1 cellular context compared by ENCODE assay signal in the genomic region with DNA sequence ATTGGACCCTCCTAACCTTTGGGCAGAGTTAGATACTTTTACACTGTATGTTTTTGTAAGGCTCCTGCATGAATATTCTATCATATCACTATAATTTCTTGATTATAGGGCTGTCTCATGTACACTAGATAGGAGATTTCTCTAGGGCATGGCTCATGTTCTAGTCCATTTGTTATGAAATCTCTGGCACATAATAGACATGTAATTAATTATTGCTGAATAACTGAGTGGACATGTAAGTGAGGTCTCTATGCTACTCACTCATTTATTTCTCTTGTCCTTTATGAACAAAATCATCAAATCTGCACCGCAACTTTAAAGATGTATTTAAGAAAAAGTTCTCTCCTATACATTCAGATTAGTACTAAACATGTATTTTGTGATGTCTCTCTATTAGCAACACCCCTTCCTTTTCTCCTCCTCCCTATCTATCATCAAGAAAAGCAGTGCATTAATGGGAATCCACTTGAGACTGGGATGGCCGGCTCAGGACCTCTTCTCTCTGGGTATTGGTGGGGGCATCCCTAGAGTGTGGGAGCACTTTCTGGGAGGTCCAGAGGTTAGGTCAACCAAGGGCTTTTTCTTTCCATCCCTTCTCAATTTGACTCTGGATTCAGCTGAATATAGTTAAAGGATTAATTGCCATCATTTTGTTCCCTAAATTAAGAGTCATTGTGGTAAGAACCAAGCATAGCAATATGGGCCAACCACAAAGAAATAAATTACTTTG.
TF ChIP-seq lines count a peak whose summit lies in the region.

No MANE protein-coding gene starts in this region.

TF ChIP-seq in Ishikawa, 13 proteins besides CTCF, POLR2A, EP300 and RAD21:
- TF ChIP-seq, protein P1, sequence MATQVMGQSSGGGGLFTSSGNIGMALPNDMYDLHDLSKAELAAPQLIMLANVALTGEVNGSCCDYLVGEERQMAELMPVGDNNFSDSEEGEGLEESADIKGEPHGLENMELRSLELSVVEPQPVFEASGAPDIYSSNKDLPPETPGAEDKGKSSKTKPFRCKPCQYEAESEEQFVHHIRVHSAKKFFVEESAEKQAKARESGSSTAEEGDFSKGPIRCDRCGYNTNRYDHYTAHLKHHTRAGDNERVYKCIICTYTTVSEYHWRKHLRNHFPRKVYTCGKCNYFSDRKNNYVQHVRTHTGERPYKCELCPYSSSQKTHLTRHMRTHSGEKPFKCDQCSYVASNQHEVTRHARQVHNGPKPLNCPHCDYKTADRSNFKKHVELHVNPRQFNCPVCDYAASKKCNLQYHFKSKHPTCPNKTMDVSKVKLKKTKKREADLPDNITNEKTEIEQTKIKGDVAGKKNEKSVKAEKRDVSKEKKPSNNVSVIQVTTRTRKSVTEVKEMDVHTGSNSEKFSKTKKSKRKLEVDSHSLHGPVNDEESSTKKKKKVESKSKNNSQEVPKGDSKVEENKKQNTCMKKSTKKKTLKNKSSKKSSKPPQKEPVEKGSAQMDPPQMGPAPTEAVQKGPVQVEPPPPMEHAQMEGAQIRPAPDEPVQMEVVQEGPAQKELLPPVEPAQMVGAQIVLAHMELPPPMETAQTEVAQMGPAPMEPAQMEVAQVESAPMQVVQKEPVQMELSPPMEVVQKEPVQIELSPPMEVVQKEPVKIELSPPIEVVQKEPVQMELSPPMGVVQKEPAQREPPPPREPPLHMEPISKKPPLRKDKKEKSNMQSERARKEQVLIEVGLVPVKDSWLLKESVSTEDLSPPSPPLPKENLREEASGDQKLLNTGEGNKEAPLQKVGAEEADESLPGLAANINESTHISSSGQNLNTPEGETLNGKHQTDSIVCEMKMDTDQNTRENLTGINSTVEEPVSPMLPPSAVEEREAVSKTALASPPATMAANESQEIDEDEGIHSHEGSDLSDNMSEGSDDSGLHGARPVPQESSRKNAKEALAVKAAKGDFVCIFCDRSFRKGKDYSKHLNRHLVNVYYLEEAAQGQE (IDR thresholded peaks at IDR 0.05; ENCODE audit: low read depth): no peak
- 0 out of 2 replicates have a peak, but pooled peaks have one; percentile 1 for TF ChIP-seq CEBPB (IDR thresholded peaks at IDR 0.05)
TF ChIP-seq in Ishikawa: peak in this region for 1.
